Comparison of ENCODE assay signal across 2 cellular contexts in the genomic region with DNA sequence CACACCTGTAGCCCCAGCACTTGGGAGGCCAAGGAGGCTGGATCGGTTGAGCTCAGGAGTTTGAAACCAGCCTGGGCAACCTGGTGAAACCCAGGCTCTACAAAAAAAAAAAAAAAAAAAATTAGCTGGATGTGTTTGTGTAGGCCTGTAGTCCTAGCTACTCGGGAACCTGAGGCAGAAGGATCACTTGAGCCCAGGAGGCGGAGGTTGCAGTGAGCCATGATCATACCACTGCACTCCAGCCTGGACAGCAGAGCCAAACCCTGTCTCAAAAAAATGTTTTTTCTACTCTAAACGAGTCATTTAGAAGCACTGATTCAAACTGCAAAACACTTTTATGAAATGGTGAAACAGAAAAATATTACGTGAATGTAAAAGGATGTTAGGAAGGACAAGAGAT.
TF ChIP-seq lines count a peak whose summit lies in the region.

No MANE protein-coding gene starts in this region.

TF ChIP-seq in GM23338, 12 proteins besides CTCF, POLR2A, EP300 and RAD21:
- TF ChIP-seq EZH2phosphoT487 (IDR thresholded peaks at IDR 0.05; ENCODE audit: unreplicated experiment), result no peak
- TF ChIP-seq NANOG (IDR thresholded peaks at IDR 0.05; ENCODE audit: borderline replicate concordance), result no peak

TF ChIP-seq in H1, 55 proteins besides CTCF, POLR2A, EP300 and RAD21:
- TF ChIP-seq RXRA (IDR thresholded peaks at IDR 0.05; ENCODE audit: insufficient read depth, low read depth, low read length), result no peak
- no peak for TF ChIP-seq JUN (IDR thresholded peaks at IDR 0.05; ENCODE audit: low read depth, low read length)
- TF ChIP-seq, protein P1, sequence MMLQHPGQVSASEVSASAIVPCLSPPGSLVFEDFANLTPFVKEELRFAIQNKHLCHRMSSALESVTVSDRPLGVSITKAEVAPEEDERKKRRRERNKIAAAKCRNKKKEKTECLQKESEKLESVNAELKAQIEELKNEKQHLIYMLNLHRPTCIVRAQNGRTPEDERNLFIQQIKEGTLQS (IDR thresholded peaks at IDR 0.05; ENCODE audit: insufficient read depth, low read depth, low read length), result no peak
- no peak for TF ChIP-seq TAF1 (IDR thresholded peaks at IDR 0.05; ENCODE audit: low read depth, low read length)
- no peak for TF ChIP-seq JUND (IDR thresholded peaks at IDR 0.05; ENCODE audit: low read length)
- TF ChIP-seq CHD1 (IDR thresholded peaks at IDR 0.05; ENCODE audit: low read depth, low read length), result no peak
- no peak for TF ChIP-seq KDM1A (IDR thresholded peaks at IDR 0.05; ENCODE audit: borderline replicate concordance, low read length)
- no peak for TF ChIP-seq BCL11A (IDR thresholded peaks at IDR 0.05; ENCODE audit: low read depth in 2 of 2, low read length in 2 of 2)
- TF ChIP-seq TAF7 (optimal IDR thresholded peaks at IDR 0.05; ENCODE audit: borderline replicate concordance, low read depth, low read length), result no peak
- no peak for TF ChIP-seq YY1 (IDR thresholded peaks at IDR 0.05; ENCODE audit: low read depth, low read length)
- no peak for TF ChIP-seq FOSL1 (IDR thresholded peaks at IDR 0.05; ENCODE audit: insufficient read depth, low read depth, low read length)
- no peak for TF ChIP-seq CBX8 (IDR thresholded peaks at IDR 0.05; ENCODE audit: borderline replicate concordance, low read depth, low read length)
- TF ChIP-seq ZNF274 (IDR thresholded peaks at IDR 0.05; ENCODE audit: borderline replicate concordance, extremely low read depth, low read length), result no peak
